ENCODE assay signal across 1 cellular context in the genomic region with DNA sequence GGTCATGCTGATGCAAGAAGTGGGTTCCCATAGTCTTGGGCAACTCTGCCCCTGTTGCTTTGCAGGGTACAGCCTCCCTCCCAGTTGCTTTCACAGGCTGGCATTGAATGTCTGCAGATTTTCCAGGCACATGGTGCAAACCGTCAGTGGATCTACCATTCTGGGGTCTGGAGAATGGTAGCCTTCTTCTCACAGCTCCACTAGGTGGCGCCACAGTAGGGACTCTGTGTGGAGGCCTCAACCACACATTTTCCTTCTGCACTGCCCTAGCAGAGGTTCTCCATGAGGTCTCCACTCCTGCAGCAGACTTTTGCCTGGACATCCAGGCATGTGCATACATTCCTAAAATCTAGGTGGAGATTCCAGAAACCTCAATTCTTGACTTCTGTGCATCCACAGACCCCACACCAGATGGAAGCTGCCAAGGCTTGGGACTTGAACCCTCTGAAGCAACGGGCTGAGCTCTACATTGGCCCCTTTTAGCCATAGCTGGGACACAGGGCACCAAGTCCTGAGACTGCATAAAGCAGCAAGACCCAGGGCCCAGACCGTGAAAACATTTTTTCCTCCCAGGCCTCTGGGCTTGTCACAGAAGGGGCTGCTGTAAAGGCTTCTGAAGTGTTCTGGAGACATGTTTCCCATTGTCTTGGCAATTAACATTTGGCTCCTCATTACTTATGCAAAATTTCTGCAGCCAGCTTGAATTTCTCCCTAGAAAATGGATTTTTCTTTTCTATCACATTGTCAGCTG.
TF ChIP-seq lines count a peak whose summit lies in the region.

No MANE protein-coding gene starts in this region.

TF ChIP-seq in A549, 52 proteins besides CTCF, POLR2A, EP300 and RAD21 (continued from another document):
- TF ChIP-seq, protein P1, sequence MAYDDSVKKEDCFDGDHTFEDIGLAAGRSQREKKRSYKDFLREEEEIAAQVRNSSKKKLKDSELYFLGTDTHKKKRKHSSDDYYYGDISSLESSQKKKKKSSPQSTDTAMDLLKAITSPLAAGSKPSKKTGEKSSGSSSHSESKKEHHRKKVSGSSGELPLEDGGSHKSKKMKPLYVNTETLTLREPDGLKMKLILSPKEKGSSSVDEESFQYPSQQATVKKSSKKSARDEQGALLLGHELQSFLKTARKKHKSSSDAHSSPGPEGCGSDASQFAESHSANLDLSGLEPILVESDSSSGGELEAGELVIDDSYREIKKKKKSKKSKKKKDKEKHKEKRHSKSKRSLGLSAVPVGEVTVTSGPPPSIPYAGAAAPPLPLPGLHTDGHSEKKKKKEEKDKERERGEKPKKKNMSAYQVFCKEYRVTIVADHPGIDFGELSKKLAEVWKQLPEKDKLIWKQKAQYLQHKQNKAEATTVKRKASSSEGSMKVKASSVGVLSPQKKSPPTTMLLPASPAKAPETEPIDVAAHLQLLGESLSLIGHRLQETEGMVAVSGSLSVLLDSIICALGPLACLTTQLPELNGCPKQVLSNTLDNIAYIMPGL (CRISPR knock-in tag; IDR thresholded peaks at IDR 0.05; ENCODE audit: borderline replicate concordance) = no peak
